ENCODE assay signal across 19 cellular contexts in genomic region chr2:235083822-235084221, GRCh38.
"Had no signal": no experiment of that assay in that cellular context is flagged by ENCODE, and none has a peak within 500 bp of the region (broad histone marks: within the 10 kb centered on the region; RNA-seq: fewer than 3 reads in every experiment).

No MANE protein-coding gene starts in this region.

- H3K27ac Mint-ChIP-seq: activated naive CD4-positive, alpha-beta T cell treated with anti-CD3 and anti-CD28 coated beads, Interleukin-2, amount 10 ng/mL, durations not matched to agents 7 days and 5 days; memory B cell; nephron; T-helper 17 cell had no signal

- H3K9me3 Mint-ChIP-seq: activated naive CD4-positive, alpha-beta T cell treated with anti-CD3 and anti-CD28 coated beads, Interleukin-2, amount 10 ng/mL, durations not matched to agents 7 days and 5 days had no signal

- H3K4me3 ChIP-seq: cardiac muscle cell, ovary, prostate gland, right atrium auricular region, upper lobe of left lung had no signal

- H3K36me3 Mint-ChIP-seq: activated naive CD4-positive, alpha-beta T cell treated with anti-CD3 and anti-CD28 coated beads, Interleukin-2, amount 10 ng/mL, durations not matched to agents 7 days and 5 days; memory B cell had no signal

- H3K4me1 Mint-ChIP-seq: activated naive CD4-positive, alpha-beta T cell treated with anti-CD3 and anti-CD28 coated beads, Interleukin-2, amount 10 ng/mL, durations not matched to agents 7 days and 5 days; memory B cell; T-helper 17 cell had no signal

- ATAC-seq: left cardiac atrium; stimulated activated naive CD8-positive, alpha-beta T cell treated with anti-CD3 and anti-CD28 coated beads, Interleukin-15, Interleukin-2, amounts not matched to agents 100 U/mL and 50 U/mL, for 24 hours; T-helper 17 cell had no signal

- H3K4me3 Mint-ChIP-seq: activated naive CD4-positive, alpha-beta T cell treated with anti-CD3 and anti-CD28 coated beads, Interleukin-2, amount 10 ng/mL, durations not matched to agents 7 days and 5 days; memory B cell; nephron; T-helper 17 cell had no signal

- DNase-seq: activated CD4-positive, alpha-beta T cell treated with anti-CD3 and anti-CD28 coated beads for 4 hours; activated CD4-positive, alpha-beta T cell treated with anti-CD3 and anti-CD28 coated beads, Interleukin-2, amount 50 U/mL, for 48 hours; activated CD4-positive, CD25-positive, alpha-beta regulatory T cell; activated effector memory CD4-positive, alpha-beta T cell treated with anti-CD3 and anti-CD28 coated beads, Interleukin-2, amount 50 U/mL, for 16 hours; activated naive CD4-positive, alpha-beta T cell treated with anti-CD3 and anti-CD28 coated beads, Interleukin-2, amount 10 ng/mL, durations not matched to agents 7 days and 5 days; cortex of kidney; foreskin melanocyte; hippocampal formation; left cardiac atrium; ovary; stimulated activated CD4-positive, alpha-beta T cell treated with anti-CD3 and anti-CD28 coated beads, Interleukin-4, amount 100 ng/mL, for 24 hours; stimulated activated naive CD8-positive, alpha-beta T cell treated with anti-CD3 and anti-CD28 coated beads, Interleukin-15, Interleukin-2, amounts not matched to agents 100 U/mL and 50 U/mL, for 24 hours; T-helper 17 cell; upper lobe of left lung had no signal
